In the genomic region with DNA sequence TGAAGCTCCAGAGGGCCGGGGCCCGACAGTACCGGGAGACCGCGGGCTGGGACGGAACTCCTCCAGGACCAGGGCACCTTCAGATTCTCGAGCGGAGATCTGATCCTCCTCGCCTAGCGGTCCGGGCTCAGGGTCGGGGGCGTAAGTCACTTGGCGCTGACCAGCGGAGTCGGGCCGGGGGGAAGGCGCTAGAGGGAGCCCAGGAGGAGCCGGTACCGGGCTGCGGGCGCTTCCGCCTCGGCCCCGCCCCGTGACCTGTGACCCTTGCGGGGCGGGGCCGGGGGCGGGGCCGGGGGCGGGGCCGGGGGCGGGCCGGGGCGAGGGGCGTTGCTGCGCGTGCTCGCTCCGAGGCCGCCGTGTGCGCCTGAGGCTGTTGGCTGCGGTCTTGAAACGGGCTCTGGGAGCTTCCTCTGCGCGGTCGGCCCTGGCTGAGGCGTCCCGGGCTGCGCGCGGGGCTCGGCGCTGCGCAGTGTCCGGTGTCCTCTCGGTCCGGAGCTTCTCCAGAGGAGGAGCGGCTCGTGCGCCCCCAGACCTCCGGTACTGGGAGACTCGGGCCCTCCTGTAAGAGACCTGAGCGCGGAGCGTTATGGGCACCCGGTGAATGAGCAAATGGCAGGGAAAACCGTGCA, we compare ENCODE assay signal across 1 cellular context.
TF ChIP-seq lines count a peak whose summit lies in the region.

Gene ARSA (minus strand): TSS at position 239 of the 629 bp plus-strand sequence. CDS start 373 bp downstream, outside the sequence.

TF ChIP-seq in HepG2, 621 proteins besides CTCF, POLR2A, EP300 and RAD21 (continued from another document and continues in another):
- TF ChIP-seq, protein P1, sequence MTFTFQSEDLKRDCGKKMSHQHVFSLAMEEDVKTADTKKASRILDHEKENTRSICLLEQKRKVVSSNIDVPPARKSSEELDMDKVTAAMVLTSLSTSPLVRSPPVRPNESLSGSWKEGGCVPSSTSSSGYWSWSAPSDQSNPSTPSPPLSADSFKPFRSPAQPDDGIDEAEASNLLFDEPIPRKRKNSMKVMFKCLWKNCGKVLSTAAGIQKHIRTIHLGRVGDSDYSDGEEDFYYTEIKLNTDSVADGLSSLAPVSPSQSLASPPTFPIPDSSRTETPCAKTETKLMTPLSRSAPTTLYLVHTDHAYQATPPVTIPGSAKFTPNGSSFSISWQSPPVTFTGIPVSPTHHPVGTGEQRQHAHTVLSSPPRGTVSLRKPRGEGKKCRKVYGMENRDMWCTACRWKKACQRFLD (CRISPR knock-in tag; IDR thresholded peaks at IDR 0.05; ENCODE audit: borderline replicate concordance) = no peak
- TF ChIP-seq, protein P2, sequence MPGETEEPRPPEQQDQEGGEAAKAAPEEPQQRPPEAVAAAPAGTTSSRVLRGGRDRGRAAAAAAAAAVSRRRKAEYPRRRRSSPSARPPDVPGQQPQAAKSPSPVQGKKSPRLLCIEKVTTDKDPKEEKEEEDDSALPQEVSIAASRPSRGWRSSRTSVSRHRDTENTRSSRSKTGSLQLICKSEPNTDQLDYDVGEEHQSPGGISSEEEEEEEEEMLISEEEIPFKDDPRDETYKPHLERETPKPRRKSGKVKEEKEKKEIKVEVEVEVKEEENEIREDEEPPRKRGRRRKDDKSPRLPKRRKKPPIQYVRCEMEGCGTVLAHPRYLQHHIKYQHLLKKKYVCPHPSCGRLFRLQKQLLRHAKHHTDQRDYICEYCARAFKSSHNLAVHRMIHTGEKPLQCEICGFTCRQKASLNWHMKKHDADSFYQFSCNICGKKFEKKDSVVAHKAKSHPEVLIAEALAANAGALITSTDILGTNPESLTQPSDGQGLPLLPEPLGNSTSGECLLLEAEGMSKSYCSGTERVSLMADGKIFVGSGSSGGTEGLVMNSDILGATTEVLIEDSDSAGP (CRISPR knock-in tag; IDR thresholded peaks at IDR 0.05; ENCODE audit: borderline replicate concordance) = no peak; the same call in none of the 2 replicates
- TF ChIP-seq ZNF543 (CRISPR knock-in tag; IDR thresholded peaks at IDR 0.05) (no peak), ZFP41 (CRISPR knock-in tag; IDR thresholded peaks at IDR 0.05; ENCODE audit: borderline replicate concordance) (no peak), DPF2 (CRISPR knock-in tag; IDR thresholded peaks at IDR 0.05; ENCODE audit: borderline replicate concordance, low read depth) (no peak), ZNF619 (CRISPR knock-in tag; IDR thresholded peaks at IDR 0.05) (no peak), MXI1 (IDR thresholded peaks at IDR 0.05; ENCODE audit: borderline replicate concordance, low read depth, low read length) (peak; percentile 61; the same call in 1 of the 3 replicates), HNRNPL (IDR thresholded peaks at IDR 0.05; ENCODE audit: low read depth, low read length) (no peak), GATAD1 (CRISPR knock-in tag; IDR thresholded peaks at IDR 0.05) (no peak), ZNF407 (CRISPR knock-in tag; IDR thresholded peaks at IDR 0.05; ENCODE audit: not compliant biosample characterization) (peak; percentile 53), ZBTB38 (CRISPR knock-in tag; IDR thresholded peaks at IDR 0.05) (no peak), ZC3H4 (CRISPR knock-in tag; IDR thresholded peaks at IDR 0.05; ENCODE audit: borderline replicate concordance) (no peak), ZNF180 (CRISPR knock-in tag; IDR thresholded peaks at IDR 0.05; ENCODE audit: borderline replicate concordance, low read depth) (no peak), IRF9 (CRISPR knock-in tag; IDR thresholded peaks at IDR 0.05; ENCODE audit: borderline replicate concordance) (no peak), ARHGAP35 (CRISPR knock-in tag; IDR thresholded peaks at IDR 0.05; ENCODE audit: borderline replicate concordance) (no peak), RXRA (CRISPR knock-in tag; IDR thresholded peaks at IDR 0.05) (peak; percentile 30; the same call in 1 of the 2 replicates), TRIM22 (IDR thresholded peaks at IDR 0.05) (no peak), TFDP2 (CRISPR knock-in tag; IDR thresholded peaks at IDR 0.05) (no peak), SIN3B (IDR thresholded peaks at IDR 0.05; ENCODE audit: low read length) (no peak), CREM (IDR thresholded peaks at IDR 0.05) (no peak), CREM (CRISPR knock-in tag; IDR thresholded peaks at IDR 0.05) (no peak), AGO1 (IDR thresholded peaks at IDR 0.05; ENCODE audit: low read depth, low read length, poor library complexity, severe bottlenecking) (no peak), ZNF510 (CRISPR knock-in tag; IDR thresholded peaks at IDR 0.05; ENCODE audit: low read depth) (no peak), RARA (CRISPR knock-in tag; IDR thresholded peaks at IDR 0.05) (no peak), HDAC6 (IDR thresholded peaks at IDR 0.05; ENCODE audit: low read depth, low read length) (no peak), ZNF879 (CRISPR knock-in tag; IDR thresholded peaks at IDR 0.05) (peak; percentile 48; the same call in 1 of the 2 replicates), SOX6 (IDR thresholded peaks at IDR 0.05) (no peak), SOX6 (CRISPR knock-in tag; IDR thresholded peaks at IDR 0.05) (no peak), RAD51 (IDR thresholded peaks at IDR 0.05; ENCODE audit: borderline replicate concordance) (no peak), MAFF (IDR thresholded peaks at IDR 0.05; ENCODE audit: low read depth, low read length) (no peak), MED1 (CRISPR knock-in tag; IDR thresholded peaks at IDR 0.05) (no peak)
- TF ChIP-seq, protein P3, sequence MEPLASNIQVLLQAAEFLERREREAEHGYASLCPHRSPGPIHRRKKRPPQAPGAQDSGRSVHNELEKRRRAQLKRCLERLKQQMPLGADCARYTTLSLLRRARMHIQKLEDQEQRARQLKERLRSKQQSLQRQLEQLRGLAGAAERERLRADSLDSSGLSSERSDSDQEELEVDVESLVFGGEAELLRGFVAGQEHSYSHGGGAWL (CRISPR knock-in tag; IDR thresholded peaks at IDR 0.05) = no peak
- TF ChIP-seq, protein P4, sequence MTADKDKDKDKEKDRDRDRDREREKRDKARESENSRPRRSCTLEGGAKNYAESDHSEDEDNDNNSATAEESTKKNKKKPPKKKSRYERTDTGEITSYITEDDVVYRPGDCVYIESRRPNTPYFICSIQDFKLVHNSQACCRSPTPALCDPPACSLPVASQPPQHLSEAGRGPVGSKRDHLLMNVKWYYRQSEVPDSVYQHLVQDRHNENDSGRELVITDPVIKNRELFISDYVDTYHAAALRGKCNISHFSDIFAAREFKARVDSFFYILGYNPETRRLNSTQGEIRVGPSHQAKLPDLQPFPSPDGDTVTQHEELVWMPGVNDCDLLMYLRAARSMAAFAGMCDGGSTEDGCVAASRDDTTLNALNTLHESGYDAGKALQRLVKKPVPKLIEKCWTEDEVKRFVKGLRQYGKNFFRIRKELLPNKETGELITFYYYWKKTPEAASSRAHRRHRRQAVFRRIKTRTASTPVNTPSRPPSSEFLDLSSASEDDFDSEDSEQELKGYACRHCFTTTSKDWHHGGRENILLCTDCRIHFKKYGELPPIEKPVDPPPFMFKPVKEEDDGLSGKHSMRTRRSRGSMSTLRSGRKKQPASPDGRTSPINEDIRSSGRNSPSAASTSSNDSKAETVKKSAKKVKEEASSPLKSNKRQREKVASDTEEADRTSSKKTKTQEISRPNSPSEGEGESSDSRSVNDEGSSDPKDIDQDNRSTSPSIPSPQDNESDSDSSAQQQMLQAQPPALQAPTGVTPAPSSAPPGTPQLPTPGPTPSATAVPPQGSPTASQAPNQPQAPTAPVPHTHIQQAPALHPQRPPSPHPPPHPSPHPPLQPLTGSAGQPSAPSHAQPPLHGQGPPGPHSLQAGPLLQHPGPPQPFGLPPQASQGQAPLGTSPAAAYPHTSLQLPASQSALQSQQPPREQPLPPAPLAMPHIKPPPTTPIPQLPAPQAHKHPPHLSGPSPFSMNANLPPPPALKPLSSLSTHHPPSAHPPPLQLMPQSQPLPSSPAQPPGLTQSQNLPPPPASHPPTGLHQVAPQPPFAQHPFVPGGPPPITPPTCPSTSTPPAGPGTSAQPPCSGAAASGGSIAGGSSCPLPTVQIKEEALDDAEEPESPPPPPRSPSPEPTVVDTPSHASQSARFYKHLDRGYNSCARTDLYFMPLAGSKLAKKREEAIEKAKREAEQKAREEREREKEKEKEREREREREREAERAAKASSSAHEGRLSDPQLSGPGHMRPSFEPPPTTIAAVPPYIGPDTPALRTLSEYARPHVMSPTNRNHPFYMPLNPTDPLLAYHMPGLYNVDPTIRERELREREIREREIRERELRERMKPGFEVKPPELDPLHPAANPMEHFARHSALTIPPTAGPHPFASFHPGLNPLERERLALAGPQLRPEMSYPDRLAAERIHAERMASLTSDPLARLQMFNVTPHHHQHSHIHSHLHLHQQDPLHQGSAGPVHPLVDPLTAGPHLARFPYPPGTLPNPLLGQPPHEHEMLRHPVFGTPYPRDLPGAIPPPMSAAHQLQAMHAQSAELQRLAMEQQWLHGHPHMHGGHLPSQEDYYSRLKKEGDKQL (CRISPR knock-in tag; IDR thresholded peaks at IDR 0.05; ENCODE audit: low read depth) = no peak
- TF ChIP-seq, protein P5, sequence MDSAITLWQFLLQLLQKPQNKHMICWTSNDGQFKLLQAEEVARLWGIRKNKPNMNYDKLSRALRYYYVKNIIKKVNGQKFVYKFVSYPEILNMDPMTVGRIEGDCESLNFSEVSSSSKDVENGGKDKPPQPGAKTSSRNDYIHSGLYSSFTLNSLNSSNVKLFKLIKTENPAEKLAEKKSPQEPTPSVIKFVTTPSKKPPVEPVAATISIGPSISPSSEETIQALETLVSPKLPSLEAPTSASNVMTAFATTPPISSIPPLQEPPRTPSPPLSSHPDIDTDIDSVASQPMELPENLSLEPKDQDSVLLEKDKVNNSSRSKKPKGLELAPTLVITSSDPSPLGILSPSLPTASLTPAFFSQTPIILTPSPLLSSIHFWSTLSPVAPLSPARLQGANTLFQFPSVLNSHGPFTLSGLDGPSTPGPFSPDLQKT (CRISPR knock-in tag; IDR thresholded peaks at IDR 0.05; ENCODE audit: borderline replicate concordance) = no peak
